15 cellular contexts compared by ENCODE assay signal in the genomic region with DNA sequence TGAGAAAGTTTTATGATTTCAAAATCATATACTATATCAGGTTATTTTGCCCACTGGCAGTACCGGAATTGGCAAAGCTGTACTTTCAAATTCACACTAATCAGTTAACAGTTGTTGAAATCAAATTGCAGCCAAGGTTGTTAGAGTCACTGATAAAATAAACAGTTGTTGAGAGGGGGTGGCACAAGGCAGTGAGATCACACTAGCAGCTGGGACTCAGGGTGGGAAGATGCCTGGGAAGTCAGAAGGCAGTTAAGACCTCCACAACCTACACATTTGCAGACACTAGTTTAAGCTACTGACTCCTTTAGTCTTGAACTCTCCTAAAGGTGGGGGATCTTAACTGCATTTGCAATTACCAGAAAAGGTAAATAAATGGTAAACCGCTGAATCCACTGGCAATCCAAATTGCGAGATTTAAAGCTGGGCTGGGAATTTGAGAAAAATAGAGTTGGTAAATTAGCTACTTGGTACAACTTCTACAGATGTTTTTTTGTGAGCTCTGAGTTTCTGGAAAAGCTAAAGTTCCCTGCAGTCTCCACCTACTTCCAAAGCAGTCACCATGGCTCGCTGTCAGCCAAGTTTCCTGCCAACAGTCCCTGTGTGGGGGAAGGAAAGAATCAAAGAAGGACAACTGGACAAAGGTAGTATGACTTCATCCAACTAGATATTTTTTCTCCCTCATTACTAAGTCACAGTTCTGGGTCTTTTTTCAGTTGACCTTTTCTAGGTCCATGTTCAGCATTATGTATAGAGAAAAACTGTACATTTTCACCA.
DNase-seq lines count a peak whose midpoint lies in the region; ATAC-seq and TF ChIP-seq lines count a peak whose summit lies in the region.
"Had no signal": no experiment of that assay in that cellular context is flagged by ENCODE, and none has a peak within 500 bp of the region (broad histone marks: within the 10 kb centered on the region; RNA-seq: fewer than 3 reads in every experiment).

No MANE protein-coding gene starts in this region.

- TF ChIP-seq CTCF in esophagus muscularis mucosa (IDR thresholded peaks at IDR 0.05) (no peak), left lung (IDR thresholded peaks at IDR 0.05) (no peak)

- intact Hi-C loops in esophagus muscularis mucosa (cut with DNase I) (no loop called here), left lung (cut with DNase I) (no loop called here)

- peak overlapping the region in 2 of 4 donors; percentile 4 to 10 for H3K4me3 ChIP-seq in esophagus muscularis mucosa
- H3K4me3 ChIP-seq in left lung = no peak overlapping the region
- H3K4me3 ChIP-seq in stomach smooth muscle (ENCODE audit: low read length in 2 of 2) = peak overlapping the region in 1 of 2 donors; percentile 24

- ATAC-seq in left lung (peak; percentile 37), GM19463 (IDR thresholded peaks at IDR 0.05; ENCODE audit: unreplicated experiment) (no peak)
- ATAC-seq: natural killer cell had no signal

- no peak for TF ChIP-seq POLR2A in esophagus muscularis mucosa (IDR thresholded peaks at IDR 0.05; ENCODE audit: low read depth)

- no peak overlapping the region for H3K9ac ChIP-seq in stomach smooth muscle (ENCODE audit: low read length in 2 of 2)

- H3K27me3 ChIP-seq in esophagus muscularis mucosa (no peaks in the 10 kb centered on the region), left lung (no peaks in the 10 kb centered on the region), stomach smooth muscle (ENCODE audit: control insufficient read depth in 1 of 2, insufficient read depth in 2 of 2, low read length in 2 of 2) (no peaks in the 10 kb centered on the region)

- DNase-seq in LHCN-M2 (ENCODE audit: low read depth) (peak; percentile 90), esophagus muscularis mucosa (ENCODE audit: extremely low spot score) (no peak), left lung (no peak), cerebellum (ENCODE audit: low spot score) (no peak), DMS153 (lab: John Stamatoyannopoulos, UW) (no peak)
- no peak for DNase-seq in stimulated activated CD4-positive, alpha-beta T cell treated with anti-CD3 and anti-CD28 coated beads, Interleukin-12 subunit alpha, Interleukin-12 subunit beta, amount 100 ng/mL, for 4 hours
- DNase-seq: activated CD4-positive, alpha-beta T cell treated with anti-CD3 and anti-CD28 coated beads, Interleukin-2, amount 50 U/mL, for 4 hours; activated naive CD4-positive, alpha-beta T cell treated with Interleukin-2 at 50 U/mL for 16 hours; natural killer cell; NCI-H2081 treated with DMSO at 0.1 percent for 48 hours; stimulated activated CD4-positive, alpha-beta T cell treated with anti-CD3 and anti-CD28 coated beads, Interleukin-1b, Interleukin-23, amount 100 ng/mL, for 48 hours; stimulated activated naive CD4-positive, alpha-beta T cell; T-helper 1 cell had no signal

- TF ChIP-seq EP300 in esophagus muscularis mucosa (IDR thresholded peaks at IDR 0.05) = no peak

- WGBS in esophagus muscularis mucosa = 47% methylated on average over 4 of the region's 4 CpGs

- H3K9me3 ChIP-seq in esophagus muscularis mucosa (no peaks in the 10 kb centered on the region), left lung (peaks cover 0 to 6% of the 10 kb centered on the region in 2 donors), stomach smooth muscle (ENCODE audit: control insufficient read depth in 2 of 2, low read length in 2 of 2) (no peaks in the 10 kb centered on the region)

- H3K36me3 ChIP-seq in esophagus muscularis mucosa (no peaks in the 10 kb centered on the region), left lung (no peaks in the 10 kb centered on the region), stomach smooth muscle (ENCODE audit: control insufficient read depth in 2 of 2, insufficient read depth in 2 of 2, low read length in 2 of 2) (no peaks in the 10 kb centered on the region)

- H3K27ac ChIP-seq in esophagus muscularis mucosa (replicated peaks in 1 of 4) (peak overlapping the region; percentile 66 to 77 (median 74)), left lung (no peak overlapping the region), stomach smooth muscle (ENCODE audit: low read length) (peak overlapping the region; percentile 50)

- peaks cover 25 to 38% (median 34%) of the 10 kb centered on the region in 4 donors for H3K4me1 ChIP-seq in esophagus muscularis mucosa
- no peaks in the 10 kb centered on the region for H3K4me1 ChIP-seq in left lung
- peaks cover 4% of the 10 kb centered on the region for H3K4me1 ChIP-seq in stomach smooth muscle (ENCODE audit: control insufficient read depth, insufficient read depth, low read length)

Comparison
In these comparisons a context has a peak if more than half of its experiments do, and no peak if none do; other contexts are left out.
1. H3K27ac ChIP-seq: peak in esophagus muscularis mucosa (4 of 4) and stomach smooth muscle (single experiment); none in left lung (0 of 2).